ENCODE assay signal across 9 cellular contexts in genomic region chr14:75301666-75302325, GRCh38. TPM values are rescaled to one million over a fixed set of nuclear protein-coding genes. Genes with fewer than 3 reads are reported as not detected.
A peak's percentile ranks its signal among the peaks of the same experiment; 100 is the strongest.
DNase-seq lines count a peak whose midpoint lies in the region; ATAC-seq lines count a peak whose summit lies in the region.
"Had no signal": no experiment of that assay in that cellular context is flagged by ENCODE, and none has a peak within 500 bp of the region (broad histone marks: within the 10 kb centered on the region; RNA-seq: fewer than 3 reads in every experiment).

No MANE protein-coding gene starts in this region.

- peak overlapping the region; percentile 23 to 65 for H3K4me3 Mint-ChIP-seq in stimulated activated naive CD8-positive, alpha-beta T cell treated with anti-CD3 and anti-CD28 coated beads, Interleukin-15, amount 100 ng/mL, for 72 hours
- H3K4me3 Mint-ChIP-seq: memory B cell had no signal

- peaks cover 5% of the 10 kb centered on the region for H3K27me3 Mint-ChIP-seq in stimulated activated naive CD8-positive, alpha-beta T cell treated with anti-CD3 and anti-CD28 coated beads, Interleukin-15, amount 100 ng/mL, for 72 hours

- H3K9me3 Mint-ChIP-seq in stimulated activated naive CD8-positive, alpha-beta T cell treated with anti-CD3 and anti-CD28 coated beads, Interleukin-15, amount 100 ng/mL, for 72 hours = peaks cover 0 to 8% of the 10 kb centered on the region in 2 donors
- H3K9me3 Mint-ChIP-seq: memory B cell had no signal

- peak; percentile 71 for DNase-seq in activated CD8-positive, alpha-beta memory T cell treated with anti-CD3 and anti-CD28 coated beads for 24 hours
- DNase-seq in activated CD8-positive, alpha-beta memory T cell treated with anti-CD3 and anti-CD28 coated beads, Interleukin-2, amount 50 U/mL, for 48 hours = no peak
- DNase-seq in activated CD4-positive, alpha-beta T cell treated with anti-CD3 and anti-CD28 coated beads for 48 hours = peak; percentile 58
- peak; percentile 49 for DNase-seq in left ventricle myocardium superior
- DNase-seq in stimulated activated naive CD8-positive, alpha-beta T cell treated with anti-CD3 and anti-CD28 coated beads, Interleukin-15, amount 100 ng/mL, for 72 hours = peak in 1 of 2 donors; percentile 43
- DNase-seq in DMS79 (lab: John Stamatoyannopoulos, UW) = no peak

- peaks cover 19% of the 10 kb centered on the region for H3K4me1 Mint-ChIP-seq in stimulated activated naive CD8-positive, alpha-beta T cell treated with anti-CD3 and anti-CD28 coated beads, Interleukin-15, amount 100 ng/mL, for 72 hours

- H3K27ac Mint-ChIP-seq in stimulated activated naive CD8-positive, alpha-beta T cell treated with anti-CD3 and anti-CD28 coated beads, Interleukin-15, amount 100 ng/mL, for 72 hours = peak overlapping the region; percentile 91 to 93
- H3K27ac Mint-ChIP-seq: memory B cell had no signal

- peak; percentile 51 for ATAC-seq in left ventricle myocardium superior
- peak; percentile 78 for ATAC-seq in stimulated activated naive CD8-positive, alpha-beta T cell treated with anti-CD3 and anti-CD28 coated beads, Interleukin-15, amount 100 ng/mL, for 72 hours
- ATAC-seq in GM18868 (IDR thresholded peaks at IDR 0.05; ENCODE audit: unreplicated experiment) = no peak
- no peak for ATAC-seq in GM21367 (IDR thresholded peaks at IDR 0.05; ENCODE audit: unreplicated experiment)

- intact Hi-C loops in left ventricle myocardium superior (cut with micrococcal nuclease) = loop anchor here (2.0 kb wide), 1 partner anchor 169 kb away; no protein-coding TSS in a partner anchor

RNA-seq across cellular contexts. Expression of gene FOS, which starts 23.2 kb away (rescaled TPM):
- 25.4 TPM for total RNA-seq in left ventricle myocardium superior

Comparison
In these comparisons a context has a peak if more than half of its experiments do, and no peak if none do; other contexts are left out.
1. DNase-seq: peak in activated CD8-positive, alpha-beta memory T cell treated with anti-CD3 and anti-CD28 coated beads for 24 hours (single experiment), activated CD4-positive, alpha-beta T cell treated with anti-CD3 and anti-CD28 coated beads for 48 hours (single experiment) and left ventricle myocardium superior (single experiment); none in activated CD8-positive, alpha-beta memory T cell treated with anti-CD3 and anti-CD28 coated beads, Interleukin-2, amount 50 U/mL, for 48 hours (single experiment) and DMS79 (single experiment).
2. ATAC-seq: peak in left ventricle myocardium superior (single experiment) and stimulated activated naive CD8-positive, alpha-beta T cell treated with anti-CD3 and anti-CD28 coated beads, Interleukin-15, amount 100 ng/mL, for 72 hours (single experiment); none in GM18868 (single experiment) and GM21367 (single experiment).